Comparison of ENCODE assay signal across 24 cellular contexts in genomic region chr14:49900973-49901372, GRCh38.
"Had no signal": no experiment of that assay in that cellular context is flagged by ENCODE, and none has a peak within 500 bp of the region (broad histone marks: within the 10 kb centered on the region; RNA-seq: fewer than 3 reads in every experiment).

No MANE protein-coding gene starts in this region.

- H3K27me3 ChIP-seq: breast epithelium, MG63, Peyer's patch had no signal

- H3K4me3 ChIP-seq: breast epithelium, MG63, Peyer's patch had no signal

- H3K27ac ChIP-seq: breast epithelium, Peyer's patch had no signal

- ATAC-seq: activated CD8-positive, alpha-beta T cell treated with anti-CD3 and anti-CD28 coated beads for 36 hours; activated T-cell treated with anti-CD3 and anti-CD28 coated beads, Interleukin-2, amount 50 U/mL, for 4 hours; T-cell had no signal

- H3K9me3 ChIP-seq: breast epithelium, MG63, Peyer's patch had no signal

- DNase-seq: activated CD4-positive, alpha-beta T cell treated with anti-CD3 and anti-CD28 coated beads for 4 hours; activated CD4-positive, CD25-positive, alpha-beta regulatory T cell; activated CD8-positive, alpha-beta memory T cell treated with anti-CD3 and anti-CD28 coated beads, Interleukin-2, amount 50 U/mL, for 4 hours; activated CD8-positive, alpha-beta T cell treated with anti-CD3 and anti-CD28 coated beads for 36 hours; activated gamma-delta T cell treated with Interleukin-2 at 50 U/mL for 16 hours; activated naive CD4-positive, alpha-beta T cell treated with anti-CD3 and anti-CD28 coated beads, Interleukin-2, amount 10 ng/mL, durations not matched to agents 7 days and 5 days; activated T-cell treated with anti-CD3 and anti-CD28 coated beads, Interleukin-2, amount 50 U/mL, for 4 hours; aorta; caudate nucleus; MG63; MV-4-11; NCI-H1092 treated with DMSO at 0.1 percent for 48 hours; NCI-H1417 treated with DMSO at 0.1 percent for 48 hours; NCI-H1694; NCI-H2029; NCI-H345; NCI-H510A; NCI-H69; NK-92 treated with Interleukin-12 subunit alpha and Interleukin-12 subunit beta, amount 100 ng/mL, for 24 hours; OCI-M1; Peyer's patch; SIG-M5; T-cell had no signal

- H3K36me3 ChIP-seq: breast epithelium had no signal
